Comparison of ENCODE assay signal across 8 cellular contexts in the genomic region with DNA sequence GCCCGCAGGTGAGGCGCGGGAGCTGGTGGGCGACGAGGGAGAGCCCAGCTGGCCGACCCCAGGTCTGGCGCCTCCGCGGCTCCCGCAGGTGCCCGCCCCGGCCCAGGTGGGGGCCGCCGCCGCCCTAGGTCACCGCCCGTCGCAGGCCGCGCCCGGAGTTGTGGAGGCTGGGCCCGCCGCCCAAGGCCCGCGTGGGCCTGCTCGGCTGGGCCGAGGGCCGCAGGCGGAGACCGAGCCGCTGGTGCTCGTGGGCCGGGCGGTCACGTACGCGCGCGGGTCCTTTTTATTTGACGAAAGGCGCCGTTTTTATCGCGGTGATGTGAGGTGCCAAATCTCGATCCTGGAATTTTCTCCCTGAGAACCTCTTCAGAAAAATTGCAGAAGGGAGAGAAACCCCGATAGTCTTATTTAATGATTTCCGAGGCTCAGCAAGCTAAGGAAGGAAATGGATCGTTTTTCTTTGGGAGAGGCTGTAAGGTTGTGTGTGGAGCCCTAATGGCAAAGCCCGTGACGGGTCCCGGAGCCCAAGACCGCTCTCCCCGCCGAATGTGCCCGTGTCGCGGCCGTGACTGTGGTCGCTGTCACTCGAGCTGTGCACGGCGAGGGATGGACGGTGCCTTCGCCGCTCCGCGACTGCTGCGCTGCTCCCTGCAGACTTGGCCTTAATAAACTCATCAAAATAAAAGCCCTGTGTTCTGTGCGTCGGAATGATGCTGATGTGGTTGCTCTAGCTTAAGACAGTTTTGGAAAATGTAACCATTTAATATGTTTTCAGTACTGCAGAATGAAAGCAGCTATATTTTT. TPM values are rescaled to one million over a fixed set of nuclear protein-coding genes. Genes with fewer than 3 reads are reported as not detected.
DNase-seq lines count a peak whose midpoint lies in the region; ATAC-seq and TF ChIP-seq lines count a peak whose summit lies in the region.

No MANE protein-coding gene starts in this region.

- H3K4me3 ChIP-seq in Karpas-422 (ENCODE audit: low read length) (peak overlapping the region; percentile 96), smooth muscle cell (peak overlapping the region; percentile 78)

- H3K79me2 ChIP-seq in Karpas-422 (ENCODE audit: low read length) (peaks cover 52% of the 10 kb centered on the region), smooth muscle cell (ENCODE audit: low read depth) (peaks cover 34% of the 10 kb centered on the region)

- H3K9ac ChIP-seq in Karpas-422 (ENCODE audit: low read length) (peak overlapping the region; percentile 88), smooth muscle cell (ENCODE audit: low read depth) (peak overlapping the region; percentile 61)

- H2AFZ ChIP-seq in Karpas-422 (ENCODE audit: low read length) = peak overlapping the region; percentile 69; the same call in 1 of the 2 replicates
- H2AFZ ChIP-seq in smooth muscle cell (ENCODE audit: low read depth) = peak overlapping the region; percentile 58

- H3F3A ChIP-seq in smooth muscle cell (ENCODE audit: low read depth) = peaks cover 12% of the 10 kb centered on the region

- H3K9me3 ChIP-seq in Karpas-422 (ENCODE audit: low read length) (no peaks in the 10 kb centered on the region), smooth muscle cell (replicated peaks; ENCODE audit: low read depth) (no peaks in the 10 kb centered on the region)

- DNase-seq in G401 (ENCODE audit: low spot score) (peak; percentile 75), Karpas-422 (peak; percentile 79), cerebellar cortex (ENCODE audit: low spot score) (peak; percentile 65), islet precursor cell (peak; percentile 56), smooth muscle cell (lab: John Stamatoyannopoulos, UW; ENCODE audit: unreplicated experiment) (peak; percentile 35), mesenteric fat pad (ENCODE audit: low spot score) (no peak)

- H3K27me3 ChIP-seq in Karpas-422 (ENCODE audit: low read length) (no peaks in the 10 kb centered on the region), smooth muscle cell (ENCODE audit: low read depth) (no peaks in the 10 kb centered on the region)

- H3K4me2 ChIP-seq in Karpas-422 (ENCODE audit: low read depth, low read length, poor library complexity, severe bottlenecking) (peak overlapping the region; percentile 73), smooth muscle cell (peak overlapping the region; percentile 88)

- in situ Hi-C loops in G401 (cut with HindIII; ENCODE audit: low sequenced_read_pairs) = no loop called here

- no peaks in the 10 kb centered on the region for H4K20me1 ChIP-seq in Karpas-422 (ENCODE audit: insufficient read depth, low read depth, low read length)
- peaks cover 49% of the 10 kb centered on the region for H4K20me1 ChIP-seq in smooth muscle cell (ENCODE audit: low read depth)

- H3K4me1 ChIP-seq in Karpas-422 (ENCODE audit: low read length) (peaks cover 23% of the 10 kb centered on the region), smooth muscle cell (ENCODE audit: low read depth) (peaks cover 23% of the 10 kb centered on the region)

- under 1% methylated on average over 69 of the region's 70 CpGs for WGBS in smooth muscle cell (ENCODE audit: low lambda C conversion rate)

- peak; percentile 35 for ATAC-seq in GM21737 (IDR thresholded peaks at IDR 0.05; ENCODE audit: unreplicated experiment)
- peak; percentile 34 to 44 for ATAC-seq in activated CD4-positive, CD25-positive, alpha-beta regulatory T cell treated with anti-CD3 and anti-CD28 coated beads, Interleukin-2, amount 50 U/mL, for 24 hours

- H3K36me3 ChIP-seq in Karpas-422 (ENCODE audit: insufficient read depth, low read length) = no peaks in the 10 kb centered on the region
- no peaks in the 10 kb centered on the region for H3K36me3 ChIP-seq in smooth muscle cell (ENCODE audit: low read depth)

- H3K9me2 ChIP-seq in Karpas-422 (replicated peaks; ENCODE audit: insufficient read depth, low read length) = no peaks in the 10 kb centered on the region

- no peak for TF ChIP-seq CTCF in smooth muscle cell (IDR thresholded peaks at IDR 0.05; ENCODE audit: borderline replicate concordance, insufficient read depth, poor library complexity, severe bottlenecking)

- peak overlapping the region; percentile 48 for H3K27ac ChIP-seq in Karpas-422 (ENCODE audit: low read length)
- peak overlapping the region; percentile 91 for H3K27ac ChIP-seq in smooth muscle cell (ENCODE audit: low read depth)

RNA-seq across cellular contexts. Expression of a gene that starts 0.6 kb away (rescaled TPM):
- total RNA-seq in G401 (2014; rRNA removed; shearing (Covaris generic)) = 68.8 and 76.3 TPM in 2 replicates
- 51.5 and 66.2 TPM in 2 replicates for total RNA-seq in Karpas-422 (2014; rRNA removed; shearing (Covaris generic); ENCODE audit: low replicate concordance)
- total RNA-seq in smooth muscle cell = 30.2 and 38.0 TPM in 2 replicates
- 23.1 and 38.4 TPM in 2 replicates for polyA plus RNA-seq in smooth muscle cell
- 40.9 TPM for total RNA-seq in mesenteric fat pad

RNA-seq across cellular contexts. Expression of a gene that starts 28.4 kb away (rescaled TPM):
- total RNA-seq in G401 (2014; rRNA removed; shearing (Covaris generic)) = 0.43 and 3.6 TPM in 2 replicates
- 1.0 and 3.4 TPM in 2 replicates for total RNA-seq in Karpas-422 (2014; rRNA removed; shearing (Covaris generic); ENCODE audit: low replicate concordance)
- 2.1 TPM in 1 of 2 replicates, not detected in the other for total RNA-seq in smooth muscle cell
- polyA plus RNA-seq in smooth muscle cell = 0.43 TPM in 1 of 2 replicates, not detected in the other
- not detected for total RNA-seq in mesenteric fat pad
